In the genomic region with DNA sequence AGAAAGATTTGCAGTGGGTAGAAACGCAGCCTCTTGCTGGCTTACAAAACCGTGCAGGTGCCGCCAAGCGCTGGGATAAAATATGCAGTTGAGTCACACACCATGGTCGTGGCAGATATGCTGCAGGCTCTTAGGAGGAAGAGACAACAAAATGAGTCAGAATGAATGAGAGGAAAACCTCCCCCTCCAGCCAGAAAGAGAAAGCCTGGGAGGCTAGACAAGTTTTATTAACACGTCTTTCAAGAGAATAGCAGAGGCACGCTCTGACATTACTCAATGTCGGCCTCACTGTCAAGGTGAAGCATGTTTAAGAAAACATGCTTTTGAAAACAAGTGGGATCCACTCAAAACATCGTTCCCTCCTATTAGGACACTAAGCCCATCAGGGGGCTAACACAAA, we compare ENCODE assay signal across 11 cellular contexts. TPM values are rescaled to one million over a fixed set of nuclear protein-coding genes. Genes with fewer than 3 reads are reported as not detected.
DNase-seq lines count a peak whose midpoint lies in the region; ATAC-seq and TF ChIP-seq lines count a peak whose summit lies in the region.
"Had no signal": no experiment of that assay in that cellular context is flagged by ENCODE, and none has a peak within 500 bp of the region (broad histone marks: within the 10 kb centered on the region; RNA-seq: fewer than 3 reads in every experiment).

No MANE protein-coding gene starts in this region.

- H2BK20ac ChIP-seq in H9 (ENCODE audit: low read depth, low read length, poor library complexity, severe bottlenecking): no peak overlapping the region

- H3K18ac ChIP-seq in H9 (ENCODE audit: insufficient read length, low read depth, low read length): no peak overlapping the region

- no peak overlapping the region for H2BK12ac ChIP-seq in H9 (ENCODE audit: insufficient read length, low read depth, low read length)

- no peak overlapping the region for H3K14ac ChIP-seq in H9 (ENCODE audit: insufficient read depth, low read length)

- no peak for TF ChIP-seq CTCF in H9 (conservative IDR thresholded peaks at IDR 0.05)

- no peak overlapping the region for H2BK15ac ChIP-seq in H9 (ENCODE audit: low read depth, low read length)

- H3K23me2 ChIP-seq in H9 (ENCODE audit: insufficient read length, low read depth, low read length, poor library complexity, severe bottlenecking): no peaks in the 10 kb centered on the region

- no peaks in the 10 kb centered on the region for H3K27me3 ChIP-seq in H9 (ENCODE audit: insufficient read depth, low read length)
- H3K27me3 ChIP-seq: ascending aorta had no signal

- H4K5ac ChIP-seq in H9 (ENCODE audit: insufficient read length, low read depth, low read length): no peak overlapping the region

- no peaks in the 10 kb centered on the region for H4K20me1 ChIP-seq in H9 (ENCODE audit: control insufficient read depth, insufficient read depth, insufficient read length)

- peak in 2 of 3 donors; percentile 13 to 23 for DNase-seq in stimulated activated CD4-positive, alpha-beta T cell treated with anti-CD3 and anti-CD28 coated beads, TNF-alpha, amount 100 ng/mL, for 48 hours (ENCODE audit: low read depth in 3 of 3)
- DNase-seq in stimulated activated CD4-positive, alpha-beta T cell treated with anti-CD3 and anti-CD28 coated beads, Interleukin-4, amount 100 ng/mL, for 1 hour: no peak
- DNase-seq in SW480 (ENCODE audit: low spot score): peak; percentile 21
- peak; percentile 47 for DNase-seq in iPS-NIHi7 (ENCODE audit: extremely low spot score)
- no peak for DNase-seq in H9
- no peak for DNase-seq in NCI-H2081 (lab: John Stamatoyannopoulos, UW)
- no peak for DNase-seq in NCI-H2081 treated with DMSO at 0.1 percent for 48 hours (lab: John Stamatoyannopoulos, UW)

- H4K91ac ChIP-seq in H9 (ENCODE audit: insufficient read length, low read depth, low read length): no peak overlapping the region

- no peaks in the 10 kb centered on the region for H3K27me3 Mint-ChIP-seq in H9 (ENCODE audit: low read depth)

- H3K9me3 ChIP-seq in H9 (ENCODE audit: control insufficient read depth, low read depth, low read length): no peaks in the 10 kb centered on the region

- no peak overlapping the region for H3K4me2 ChIP-seq in H9 (ENCODE audit: insufficient read depth, insufficient read length, low read length)

- H3K4ac ChIP-seq in H9 (ENCODE audit: low read depth, low read length): no peak overlapping the region

- no peak overlapping the region for H3K4me3 Mint-ChIP-seq in H9
- H3K4me3 Mint-ChIP-seq: nephron had no signal

- no peak overlapping the region for H3K9ac ChIP-seq in H9 (ENCODE audit: extremely low read depth, insufficient read length, low read length)

- H2AFZ ChIP-seq in H9 (ENCODE audit: low read length): no peak overlapping the region

- no peak overlapping the region for H2BK120ac ChIP-seq in H9 (ENCODE audit: low read depth, low read length, poor library complexity, severe bottlenecking)

- no peak overlapping the region for H3T11ph ChIP-seq in H9 (ENCODE audit: low read length)

- H3K56ac ChIP-seq in H9 (ENCODE audit: insufficient read length, low read depth, low read length): no peak overlapping the region

- H3K4me1 Mint-ChIP-seq in H9: peaks cover 11 to 12% of the 10 kb centered on the region in 2 experiments
- H3K4me1 Mint-ChIP-seq: nephron had no signal

- H3K79me1 ChIP-seq in H9 (ENCODE audit: insufficient read depth, low read depth, low read length, poor library complexity, severe bottlenecking): no peaks in the 10 kb centered on the region

- H3K4me1 ChIP-seq in H9 (ENCODE audit: insufficient read depth, low read length): no peaks in the 10 kb centered on the region
- H3K4me1 ChIP-seq: ascending aorta had no signal

- no peak overlapping the region for H3K27ac Mint-ChIP-seq in H9
- H3K27ac Mint-ChIP-seq: nephron had no signal

- H3K27ac ChIP-seq in H9 (ENCODE audit: insufficient read length, low read depth, low read length): no peak overlapping the region
- H3K27ac ChIP-seq: ascending aorta, thoracic aorta had no signal

- no peak overlapping the region for H2AK5ac ChIP-seq in H9 (ENCODE audit: insufficient read length, low read length)

- H2BK5ac ChIP-seq in H9 (ENCODE audit: insufficient read length, low read length): no peak overlapping the region

- no peak overlapping the region for H3K23ac ChIP-seq in H9 (ENCODE audit: insufficient read length, low read depth, low read length)

- WGBS in H9 (ENCODE audit: extremely low coverage, insufficient read length, low lambda C conversion rate): no CpG with 5 or more reads among the region's 9 CpGs

- H4K8ac ChIP-seq in H9 (replicated peaks; ENCODE audit: insufficient read length, low read depth, low read length): no peak overlapping the region

- peaks cover 6 to 14% of the 10 kb centered on the region in 2 experiments; a peak in 4 of 5 replicates for H3K9me3 Mint-ChIP-seq in H9

- H3K79me2 ChIP-seq in H9 (ENCODE audit: insufficient read depth, low read length): no peaks in the 10 kb centered on the region

- no peak for ATAC-seq in GM21576 (IDR thresholded peaks at IDR 0.05; ENCODE audit: unreplicated experiment)

- peaks cover 0 to 4% (median under 1%) of the 10 kb centered on the region in 3 experiments; a peak in 2 of 7 replicates for H3K36me3 Mint-ChIP-seq in H9 (ENCODE audit: insufficient read depth in 1 of 3, low read depth in 3 of 3)

RNA-seq across cellular contexts. Expression of a gene that starts 37.1 kb away (rescaled TPM):
- total RNA-seq in H9 (2021): 12.1 and 12.4 TPM in 2 replicates

Comparison
In these comparisons a context has a peak if more than half of its experiments do, and no peak if none do; other contexts are left out.
1. DNase-seq: peak in stimulated activated CD4-positive, alpha-beta T cell treated with anti-CD3 and anti-CD28 coated beads, TNF-alpha, amount 100 ng/mL, for 48 hours (2 of 3), SW480 (single experiment) and iPS-NIHi7 (single experiment); none in stimulated activated CD4-positive, alpha-beta T cell treated with anti-CD3 and anti-CD28 coated beads, Interleukin-4, amount 100 ng/mL, for 1 hour (single experiment), H9 (single experiment), NCI-H2081 (0 of 2) and NCI-H2081 treated with DMSO at 0.1 percent for 48 hours (single experiment).